ENCODE assay signal across 17 cellular contexts in genomic region chr17:32732900-32733299, GRCh38.
"Had no signal": no experiment of that assay in that cellular context is flagged by ENCODE, and none has a peak within 500 bp of the region (broad histone marks: within the 10 kb centered on the region; RNA-seq: fewer than 3 reads in every experiment).

No MANE protein-coding gene starts in this region.

- H3K4me1 ChIP-seq: right atrium auricular region, sigmoid colon, uterus had no signal

- H3K36me3 ChIP-seq: neutrophil, sigmoid colon, uterus had no signal

- DNase-seq: cerebellar nuclear complex; effector CD8-positive, alpha-beta T cell; islet precursor cell; naive thymus-derived CD4-positive, alpha-beta T cell; nephron progenitor cell; sigmoid colon; stimulated activated CD4-positive, alpha-beta T cell treated with anti-CD3 and anti-CD28 coated beads, Interleukin-2, amount 100 ng/mL, for 24 hours; stimulated activated CD4-positive, alpha-beta T cell treated with anti-CD3 and anti-CD28 coated beads, Interleukin-4, amount 100 ng/mL, for 4 hours; stimulated activated naive B cell treated with anti-CD40 and anti-IgM and Interleukin-4, amounts not matched to agents 10 μg/mL and 1 μg/mL and 100 μg/mL, for 72 hours; stimulated activated naive CD8-positive, alpha-beta T cell treated with anti-CD3 and anti-CD28 coated beads, Interleukin-15, amount 100 ng/mL, for 72 hours; uterus had no signal

- H3K27ac ChIP-seq: coronary artery, neutrophil, right atrium auricular region, sigmoid colon, skin epidermis, thoracic aorta, uterus had no signal

- H3K27me3 ChIP-seq: neutrophil, right atrium auricular region, sigmoid colon, uterus had no signal

- H3K4me3 ChIP-seq: coronary artery, right atrium auricular region, sigmoid colon, skin epidermis, thoracic aorta, uterus had no signal

- H3K9me3 ChIP-seq: neutrophil, right atrium auricular region, sigmoid colon, thoracic aorta, uterus had no signal

- ATAC-seq: left lobe of liver; naive thymus-derived CD4-positive, alpha-beta T cell; stimulated activated naive B cell treated with anti-CD40 and anti-IgM and Interleukin-4, amounts not matched to agents 10 μg/mL and 1 μg/mL and 100 μg/mL, for 72 hours; stimulated activated naive CD8-positive, alpha-beta T cell treated with anti-CD3 and anti-CD28 coated beads, Interleukin-15, amount 100 ng/mL, for 72 hours had no signal
